In genomic region chr11:77449060-77449521, GRCh38 we compare ENCODE assay signal across 11 cellular contexts. TPM values are rescaled to one million over a fixed set of nuclear protein-coding genes. Genes with fewer than 3 reads are reported as not detected.
DNase-seq lines count a peak whose midpoint lies in the region; ATAC-seq and TF ChIP-seq lines count a peak whose summit lies in the region.
"Had no signal": no experiment of that assay in that cellular context is flagged by ENCODE, and none has a peak within 500 bp of the region (broad histone marks: within the 10 kb centered on the region; RNA-seq: fewer than 3 reads in every experiment).

No MANE protein-coding gene starts in this region.

- intact Hi-C loops in activated T-helper 2 cell treated with anti-CD3 and anti-CD28 coated beads, Interferon-gamma antibody, Interleukin-2, Interleukin-4, amounts not matched to agents 10 μg/mL and 5 μg/mL and 100 μg/mL, durations not matched to agents 14 hours and 24 hours and 36 hours (cut with micrococcal nuclease) = no loop called here
- intact Hi-C loops in ascending aorta (cut with DNase I) = no loop called here

- H3K27ac ChIP-seq in ascending aorta = no peak overlapping the region

- peak overlapping the region; percentile 41 for H3K4me3 Mint-ChIP-seq in activated T-helper 2 cell treated with anti-CD3 and anti-CD28 coated beads, Interferon-gamma antibody, Interleukin-2, Interleukin-4, amounts not matched to agents 10 μg/mL and 5 μg/mL and 100 μg/mL, durations not matched to agents 14 hours and 24 hours and 36 hours (ENCODE audit: low read depth)
- H3K4me3 Mint-ChIP-seq: activated T-cell treated with anti-CD3 and anti-CD28 coated beads, Interleukin-2, amount 50 U/mL, for 4 hours had no signal

- H3K36me3 ChIP-seq in ascending aorta = no peaks in the 10 kb centered on the region

- DNase-seq in CD1c-positive myeloid dendritic cell (ENCODE audit: extremely low spot score) (peak; percentile 90), SK-N-DZ (ENCODE audit: low spot score) (no peak), T-helper 9 cell (no peak), ascending aorta (ENCODE audit: low spot score in 2 of 2) (no peak)
- DNase-seq in activated T-helper 2 cell treated with anti-CD3 and anti-CD28 coated beads, Interferon-gamma antibody, Interleukin-2, Interleukin-4, amounts not matched to agents 10 μg/mL and 5 μg/mL and 100 μg/mL, durations not matched to agents 14 hours and 24 hours and 36 hours (ENCODE audit: low spot score) = no peak
- no peak for DNase-seq in central memory CD4-positive, alpha-beta T cell
- DNase-seq: activated T-cell treated with anti-CD3 and anti-CD28 coated beads, Interleukin-2, amount 50 U/mL, for 4 hours; NCI-H1092; stimulated activated CD4-positive, alpha-beta T cell treated with anti-CD3 and anti-CD28 coated beads, Interleukin-4, amount 100 ng/mL, for 24 hours had no signal

- no peak overlapping the region for H3K4me3 ChIP-seq in ascending aorta

- H3K4me1 ChIP-seq in ascending aorta = no peaks in the 10 kb centered on the region

- no peaks in the 10 kb centered on the region for H3K9me3 Mint-ChIP-seq in activated T-helper 2 cell treated with anti-CD3 and anti-CD28 coated beads, Interferon-gamma antibody, Interleukin-2, Interleukin-4, amounts not matched to agents 10 μg/mL and 5 μg/mL and 100 μg/mL, durations not matched to agents 14 hours and 24 hours and 36 hours
- H3K9me3 Mint-ChIP-seq: activated T-cell treated with anti-CD3 and anti-CD28 coated beads, Interleukin-2, amount 50 U/mL, for 4 hours had no signal

- no peaks in the 10 kb centered on the region for H3K9me3 ChIP-seq in ascending aorta

- H3K36me3 Mint-ChIP-seq in activated T-helper 2 cell treated with anti-CD3 and anti-CD28 coated beads, Interferon-gamma antibody, Interleukin-2, Interleukin-4, amounts not matched to agents 10 μg/mL and 5 μg/mL and 100 μg/mL, durations not matched to agents 14 hours and 24 hours and 36 hours (ENCODE audit: low read depth) = no peaks in the 10 kb centered on the region

- TF ChIP-seq CTCF in ascending aorta (IDR thresholded peaks at IDR 0.05) = no peak

- peak; percentile 50 for ATAC-seq in GM19328 (IDR thresholded peaks at IDR 0.05; ENCODE audit: unreplicated experiment)
- ATAC-seq in HG03135 (IDR thresholded peaks at IDR 0.05; ENCODE audit: unreplicated experiment) = peak; percentile 46
- ATAC-seq: activated T-cell treated with anti-CD3 and anti-CD28 coated beads, Interleukin-2, amount 50 U/mL, for 4 hours had no signal

- H3K4me1 Mint-ChIP-seq in activated T-helper 2 cell treated with anti-CD3 and anti-CD28 coated beads, Interferon-gamma antibody, Interleukin-2, Interleukin-4, amounts not matched to agents 10 μg/mL and 5 μg/mL and 100 μg/mL, durations not matched to agents 14 hours and 24 hours and 36 hours (ENCODE audit: low read depth) = peaks cover 34% of the 10 kb centered on the region

- peak overlapping the region; percentile 59 for H3K27ac Mint-ChIP-seq in activated T-helper 2 cell treated with anti-CD3 and anti-CD28 coated beads, Interferon-gamma antibody, Interleukin-2, Interleukin-4, amounts not matched to agents 10 μg/mL and 5 μg/mL and 100 μg/mL, durations not matched to agents 14 hours and 24 hours and 36 hours

- H3K27me3 Mint-ChIP-seq in activated T-helper 2 cell treated with anti-CD3 and anti-CD28 coated beads, Interferon-gamma antibody, Interleukin-2, Interleukin-4, amounts not matched to agents 10 μg/mL and 5 μg/mL and 100 μg/mL, durations not matched to agents 14 hours and 24 hours and 36 hours (ENCODE audit: low read depth) = peaks cover 2% of the 10 kb centered on the region

- no peaks in the 10 kb centered on the region for H3K27me3 ChIP-seq in ascending aorta

RNA-seq across cellular contexts. Expression of gene PAK1, which starts 24.8 kb away (rescaled TPM):
- total RNA-seq in activated T-helper 2 cell treated with anti-CD3 and anti-CD28 coated beads, Interferon-gamma antibody, Interleukin-2, Interleukin-4, amounts not matched to agents 10 μg/mL and 5 μg/mL and 100 μg/mL, durations not matched to agents 14 hours and 24 hours and 36 hours = 39.0 and 40.7 TPM in 2 replicates
- polyA plus RNA-seq in SK-N-DZ (2014; cell fraction: cytosol; rRNA removed) = 38.4 and 40.4 TPM in 2 replicates
- polyA plus RNA-seq in SK-N-DZ (2014; cell fraction: nucleus; rRNA removed) = 65.4 and 122 TPM in 2 replicates
- 39.8 TPM for total RNA-seq in ascending aorta
